ENCODE assay signal across 20 cellular contexts in the genomic region with DNA sequence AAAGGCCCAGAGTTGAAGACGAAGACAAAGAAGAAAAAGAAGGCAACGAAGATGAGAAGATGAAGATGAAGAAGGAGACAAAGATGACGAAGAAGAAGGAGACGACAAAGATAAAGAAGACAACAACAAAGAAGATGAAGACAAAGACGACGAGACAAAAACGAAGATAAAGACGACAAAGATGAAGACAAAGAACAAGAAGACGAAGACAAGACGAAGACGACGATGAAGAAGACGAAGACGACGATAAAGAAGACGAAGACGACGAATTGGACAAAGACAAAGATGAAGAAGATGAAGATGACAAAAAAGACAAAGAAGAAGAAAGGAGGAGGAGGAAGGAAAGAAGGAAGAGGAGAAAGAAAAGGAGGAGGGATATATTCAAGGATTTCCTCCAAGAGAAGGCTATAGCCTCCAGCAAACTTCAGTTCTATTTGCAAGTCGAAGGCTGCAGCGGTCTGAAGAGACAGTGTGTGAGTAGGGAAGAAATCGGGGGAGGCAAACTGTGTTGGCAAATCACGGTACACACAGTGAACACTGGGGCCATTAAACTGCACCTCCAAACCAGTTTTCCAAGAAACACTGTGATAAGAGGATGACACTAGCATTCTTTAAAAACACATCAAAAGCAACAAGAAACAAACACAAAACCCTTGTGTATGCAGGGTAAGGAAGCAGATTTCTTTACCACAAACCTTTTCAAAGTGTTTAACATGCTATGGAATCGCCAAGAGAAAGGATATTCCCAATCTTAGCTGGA.
"Had no signal": no experiment of that assay in that cellular context is flagged by ENCODE, and none has a peak within 500 bp of the region (broad histone marks: within the 10 kb centered on the region; RNA-seq: fewer than 3 reads in every experiment).

No MANE protein-coding gene starts in this region.

- ATAC-seq: activated CD4-positive, CD25-positive, alpha-beta regulatory T cell treated with anti-CD3 and anti-CD28 coated beads, Interleukin-2, amount 50 U/mL, for 24 hours; lower lobe of right lung; stimulated activated naive CD8-positive, alpha-beta T cell treated with anti-CD3 and anti-CD28 coated beads, Interleukin-15, amount 100 ng/mL, for 72 hours had no signal

- H3K27ac ChIP-seq: brain microvascular endothelial cell, colonic mucosa, lower lobe of right lung, suprapubic skin, transverse colon, uterus had no signal

- H3K9me3 ChIP-seq: colonic mucosa, lower lobe of right lung, suprapubic skin, transverse colon, uterus had no signal

- H3K4me1 Mint-ChIP-seq: mesothelial cell of epicardium had no signal

- FAIRE-seq: endometrium, frontal cortex, keratinocyte had no signal

- DNase-seq: activated CD4-positive, alpha-beta memory T cell treated with anti-CD3 and anti-CD28 coated beads for 36 hours; activated effector memory CD4-positive, alpha-beta T cell treated with anti-CD3 and anti-CD28 coated beads, Interleukin-2, amount 50 U/mL, for 16 hours; activated T-cell treated with anti-CD3 and anti-CD28 coated beads, Interleukin-2, amount 50 U/mL, for 24 hours; aorta; brain microvascular endothelial cell; central memory CD4-positive, alpha-beta T cell; colonic mucosa; lower lobe of right lung; nephron progenitor cell; stimulated activated CD4-positive, alpha-beta T cell treated with anti-CD3 and anti-CD28 coated beads, Interleukin-2, amount 100 ng/mL, for 24 hours; stimulated activated naive CD8-positive, alpha-beta T cell treated with anti-CD3 and anti-CD28 coated beads, Interleukin-15, amount 100 ng/mL, for 72 hours; transverse colon; uterus had no signal

- H3K4me3 Mint-ChIP-seq: activated CD4-positive, alpha-beta memory T cell treated with anti-CD3 and anti-CD28 coated beads for 36 hours; activated T-cell treated with anti-CD3 and anti-CD28 coated beads, Interleukin-2, amount 50 U/mL, for 24 hours; mesothelial cell of epicardium; nephron progenitor cell; stimulated activated naive CD8-positive, alpha-beta T cell treated with anti-CD3 and anti-CD28 coated beads, Interleukin-15, amount 100 ng/mL, for 72 hours had no signal

- H3K4me1 ChIP-seq: colonic mucosa, uterus had no signal

- H3K27me3 Mint-ChIP-seq: activated CD4-positive, alpha-beta memory T cell treated with anti-CD3 and anti-CD28 coated beads for 36 hours; activated T-cell treated with anti-CD3 and anti-CD28 coated beads, Interleukin-2, amount 50 U/mL, for 24 hours; progenitor cell of endocrine pancreas; stimulated activated naive CD8-positive, alpha-beta T cell treated with anti-CD3 and anti-CD28 coated beads, Interleukin-15, amount 100 ng/mL, for 72 hours had no signal

- H3K9me3 Mint-ChIP-seq: activated CD4-positive, alpha-beta memory T cell treated with anti-CD3 and anti-CD28 coated beads for 36 hours; activated T-cell treated with anti-CD3 and anti-CD28 coated beads, Interleukin-2, amount 50 U/mL, for 24 hours; mesothelial cell of epicardium; nephron progenitor cell; stimulated activated naive CD8-positive, alpha-beta T cell treated with anti-CD3 and anti-CD28 coated beads, Interleukin-15, amount 100 ng/mL, for 72 hours had no signal

- H3K27me3 ChIP-seq: brain microvascular endothelial cell, colonic mucosa, suprapubic skin, transverse colon, uterus had no signal

- H3K4me3 ChIP-seq: colonic mucosa, lower lobe of right lung, suprapubic skin, transverse colon, uterus had no signal

- H3K36me3 ChIP-seq: uterus had no signal

- H3K27ac Mint-ChIP-seq: activated CD4-positive, alpha-beta memory T cell treated with anti-CD3 and anti-CD28 coated beads for 36 hours; mesothelial cell of epicardium; nephron progenitor cell; progenitor cell of endocrine pancreas had no signal
